ENCODE assay signal across 8 cellular contexts in the genomic region with DNA sequence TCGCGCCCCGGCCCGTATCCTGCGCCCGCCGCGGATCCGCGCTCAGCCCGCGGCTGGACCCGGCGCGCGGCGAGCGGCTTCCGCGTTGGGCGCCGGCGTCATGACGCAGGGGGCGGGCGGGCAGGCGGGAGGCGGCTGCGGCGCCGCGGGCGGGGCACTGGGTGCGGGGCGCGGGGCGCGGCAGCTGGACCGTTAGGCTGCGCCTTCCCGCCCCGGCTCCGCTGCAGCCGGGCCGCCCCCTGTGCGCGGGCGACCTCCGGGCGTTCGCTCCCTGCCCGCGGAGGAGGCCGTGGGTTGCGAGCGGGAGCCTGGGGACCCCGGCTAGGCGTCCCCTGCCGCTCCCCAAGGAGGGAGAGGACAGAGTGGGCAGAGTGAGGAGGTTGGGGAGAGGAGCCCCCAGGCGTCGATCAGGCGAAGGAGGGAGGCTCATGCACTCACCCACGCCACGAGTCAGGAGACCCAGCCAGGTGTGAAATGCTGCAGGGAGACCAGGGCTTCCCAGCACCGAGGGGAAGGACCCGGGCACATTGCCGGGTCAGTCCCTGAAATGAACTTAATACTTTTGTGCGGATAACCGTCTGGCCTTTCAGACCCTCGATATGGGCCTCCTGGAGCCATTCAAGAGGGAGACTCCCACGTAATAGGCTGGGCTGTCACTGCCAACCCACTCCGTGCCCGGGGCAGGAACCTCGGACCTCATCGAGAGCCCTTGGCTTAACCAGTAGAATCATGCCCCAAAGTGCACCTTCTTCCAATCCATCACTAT. TPM values are rescaled to one million over a fixed set of nuclear protein-coding genes. Genes with fewer than 3 reads are reported as not detected.
DNase-seq lines count a peak whose midpoint lies in the region; ATAC-seq and TF ChIP-seq lines count a peak whose summit lies in the region.

Gene PIP4K2A, minus strand, starts transcription at position 55 of the 766 bp plus-strand sequence. CDS start 252 bp downstream, outside the sequence.

- DNase-seq in G401 (ENCODE audit: low spot score) (peak; percentile 42), T-helper 9 cell (peak; percentile 71), astrocyte of the cerebellum (ENCODE audit: low read depth) (no peak), hepatocyte (ENCODE audit: low spot score) (peak; percentile 87), renal cortical epithelial cell (ENCODE audit: low read depth) (no peak), vagina (ENCODE audit: extremely low spot score in 2 of 2) (no peak)
- peak; percentile 28 for DNase-seq in Jurkat, Clone E6-1 (ENCODE audit: low read depth, low spot score)

- in situ Hi-C loops in G401 (cut with HindIII; ENCODE audit: low sequenced_read_pairs), result no loop called here
- in situ Hi-C loops in astrocyte of the cerebellum (cut with HindIII; ENCODE audit: low sequenced_read_pairs), result no loop called here

- peak within 1 kb of the TSS; percentile 79 for H2AFZ ChIP-seq in hepatocyte

- H3K27me3 ChIP-seq in hepatocyte, result no peaks in the 10 kb centered on the region
- no peaks in the 10 kb centered on the region for H3K27me3 ChIP-seq in vagina

- intact Hi-C loops in vagina (cut with DNase I), result loop anchor here (2.0 kb wide), 1 partner anchor 94 kb away; no protein-coding TSS in a partner anchor

- H3K9me3 ChIP-seq in hepatocyte (ENCODE audit: low read depth) (no peaks in the 10 kb centered on the region), vagina (no peaks in the 10 kb centered on the region)

- no peak for TF ChIP-seq CTCF in astrocyte of the cerebellum (IDR thresholded peaks at IDR 0.05; ENCODE audit: low read depth, low read length, missing control alignments)
- no peak for TF ChIP-seq CTCF in hepatocyte (IDR thresholded peaks at IDR 0.05; ENCODE audit: poor library complexity)
- TF ChIP-seq CTCF in vagina (IDR thresholded peaks at IDR 0.05), result no peak

- TF ChIP-seq POLR2A in vagina (IDR thresholded peaks at IDR 0.05), result peak in 1 of 2 donors; percentile 34

- H3K36me3 ChIP-seq in hepatocyte (replicated peaks; ENCODE audit: insufficient read depth, low read depth), result no peaks in the 10 kb centered on the region
- H3K36me3 ChIP-seq in vagina, result no peaks in the 10 kb centered on the region

- 50% methylated on average over 18 of the region's 75 CpGs for WGBS in hepatocyte (ENCODE audit: low lambda C conversion rate, missing lambda C conversion rate)

- no peaks in the 10 kb centered on the region for H3K9me2 ChIP-seq in hepatocyte (replicated peaks; ENCODE audit: insufficient read depth)

- peaks cover 36% of the 10 kb centered on the region for H3K79me2 ChIP-seq in hepatocyte

- H3K27ac ChIP-seq in hepatocyte, result peak within 1 kb of the TSS; percentile 76
- H3K27ac ChIP-seq in vagina, result peak within 1 kb of the TSS; percentile 85

- ATAC-seq in GM21576 (IDR thresholded peaks at IDR 0.05; ENCODE audit: unreplicated experiment), result peak; percentile 61

- H3K4me3 ChIP-seq in Jurkat, Clone E6-1 (ENCODE audit: low read length), result peak within 1 kb of the TSS; percentile 86
- H3K4me3 ChIP-seq in astrocyte of the cerebellum (ENCODE audit: low read depth, low read length), result peak within 1 kb of the TSS; percentile 89
- H3K4me3 ChIP-seq in hepatocyte, result peak within 1 kb of the TSS; percentile 96
- peak within 1 kb of the TSS; percentile 96 to 98 for H3K4me3 ChIP-seq in vagina

- H3K4me1 ChIP-seq in hepatocyte (ENCODE audit: insufficient read depth), result no peaks in the 10 kb centered on the region
- peaks cover 24% of the 10 kb centered on the region for H3K4me1 ChIP-seq in vagina

- H4K20me1 ChIP-seq in hepatocyte (ENCODE audit: insufficient read depth, poor library complexity, severe bottlenecking), result peaks cover 8% of the 10 kb centered on the region

- H3K4me2 ChIP-seq in hepatocyte, result peak within 1 kb of the TSS; percentile 98

RNA-seq across cellular contexts. Expression of gene PIP4K2A, which starts in this region (rescaled TPM):
- 39.2 and 83.4 TPM in 2 replicates for total RNA-seq in G401 (2014; rRNA removed; shearing (Covaris generic))
- 71.7 TPM for polyA plus RNA-seq in Jurkat, Clone E6-1 (2012; ENCODE audit: insufficient read depth, insufficient read length)
- total RNA-seq in hepatocyte, result 20.5 and 31.1 TPM in 2 replicates
- 15.1 and 16.5 TPM in 2 replicates for polyA plus RNA-seq in hepatocyte
- total RNA-seq in renal cortical epithelial cell, result 24.1 and 42.5 TPM in 2 replicates
- total RNA-seq in vagina, result 20.6 TPM

Comparison
In these comparisons a context has a peak if more than half of its experiments do, and no peak if none do; other contexts are left out.
1. DNase-seq: peak in G401 (single experiment), Jurkat, Clone E6-1 (single experiment), T-helper 9 cell (single experiment) and hepatocyte (single experiment); none in astrocyte of the cerebellum (single experiment), renal cortical epithelial cell (single experiment) and vagina (0 of 2).
2. Peak in every context shown above with its lines, with median percentiles within 50 percentile points of each other: H3K4me3 ChIP-seq.